Comparison of ENCODE assay signal across 1 cellular context in the genomic region with DNA sequence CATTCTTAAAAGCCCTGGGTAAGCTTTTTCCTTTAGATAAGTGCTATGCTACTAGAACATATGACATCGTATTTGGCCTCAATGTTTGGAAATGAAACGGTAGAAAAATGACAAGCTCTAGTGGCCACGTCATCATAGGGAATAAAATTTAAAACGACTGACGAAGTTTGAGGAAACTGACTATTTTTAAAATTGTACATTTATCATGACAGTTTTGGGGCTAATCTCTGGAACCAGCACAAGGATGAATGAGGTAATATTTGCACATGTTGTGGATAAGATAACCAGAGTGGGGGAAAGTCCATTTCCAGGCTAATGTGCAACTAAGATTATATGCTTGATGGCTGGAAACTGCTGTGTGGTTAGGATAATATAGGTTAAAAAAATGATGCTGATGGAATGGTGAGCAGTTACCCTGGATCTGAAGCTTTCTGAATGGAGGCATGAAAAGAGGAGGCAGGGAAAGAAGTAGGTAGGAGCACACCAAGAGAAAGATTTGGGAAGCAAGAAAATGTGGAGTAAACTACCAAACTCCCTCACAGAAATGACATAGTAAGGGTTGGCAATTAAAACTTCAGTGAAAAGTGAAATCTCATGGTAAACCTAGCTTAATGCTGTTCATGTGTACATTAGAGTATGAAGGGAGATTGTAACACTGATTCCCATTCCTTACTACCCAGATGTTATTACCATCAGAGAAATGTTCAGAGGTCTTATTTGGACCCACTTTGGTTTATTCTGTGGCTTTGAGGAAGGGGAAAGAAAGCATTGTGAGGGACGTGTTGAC.
TF ChIP-seq lines count a peak whose summit lies in the region.

No MANE protein-coding gene starts in this region.

TF ChIP-seq in K562, 482 proteins besides CTCF, POLR2A, EP300 and RAD21 (continued from another document and continues in another):
- TF ChIP-seq, protein P1, sequence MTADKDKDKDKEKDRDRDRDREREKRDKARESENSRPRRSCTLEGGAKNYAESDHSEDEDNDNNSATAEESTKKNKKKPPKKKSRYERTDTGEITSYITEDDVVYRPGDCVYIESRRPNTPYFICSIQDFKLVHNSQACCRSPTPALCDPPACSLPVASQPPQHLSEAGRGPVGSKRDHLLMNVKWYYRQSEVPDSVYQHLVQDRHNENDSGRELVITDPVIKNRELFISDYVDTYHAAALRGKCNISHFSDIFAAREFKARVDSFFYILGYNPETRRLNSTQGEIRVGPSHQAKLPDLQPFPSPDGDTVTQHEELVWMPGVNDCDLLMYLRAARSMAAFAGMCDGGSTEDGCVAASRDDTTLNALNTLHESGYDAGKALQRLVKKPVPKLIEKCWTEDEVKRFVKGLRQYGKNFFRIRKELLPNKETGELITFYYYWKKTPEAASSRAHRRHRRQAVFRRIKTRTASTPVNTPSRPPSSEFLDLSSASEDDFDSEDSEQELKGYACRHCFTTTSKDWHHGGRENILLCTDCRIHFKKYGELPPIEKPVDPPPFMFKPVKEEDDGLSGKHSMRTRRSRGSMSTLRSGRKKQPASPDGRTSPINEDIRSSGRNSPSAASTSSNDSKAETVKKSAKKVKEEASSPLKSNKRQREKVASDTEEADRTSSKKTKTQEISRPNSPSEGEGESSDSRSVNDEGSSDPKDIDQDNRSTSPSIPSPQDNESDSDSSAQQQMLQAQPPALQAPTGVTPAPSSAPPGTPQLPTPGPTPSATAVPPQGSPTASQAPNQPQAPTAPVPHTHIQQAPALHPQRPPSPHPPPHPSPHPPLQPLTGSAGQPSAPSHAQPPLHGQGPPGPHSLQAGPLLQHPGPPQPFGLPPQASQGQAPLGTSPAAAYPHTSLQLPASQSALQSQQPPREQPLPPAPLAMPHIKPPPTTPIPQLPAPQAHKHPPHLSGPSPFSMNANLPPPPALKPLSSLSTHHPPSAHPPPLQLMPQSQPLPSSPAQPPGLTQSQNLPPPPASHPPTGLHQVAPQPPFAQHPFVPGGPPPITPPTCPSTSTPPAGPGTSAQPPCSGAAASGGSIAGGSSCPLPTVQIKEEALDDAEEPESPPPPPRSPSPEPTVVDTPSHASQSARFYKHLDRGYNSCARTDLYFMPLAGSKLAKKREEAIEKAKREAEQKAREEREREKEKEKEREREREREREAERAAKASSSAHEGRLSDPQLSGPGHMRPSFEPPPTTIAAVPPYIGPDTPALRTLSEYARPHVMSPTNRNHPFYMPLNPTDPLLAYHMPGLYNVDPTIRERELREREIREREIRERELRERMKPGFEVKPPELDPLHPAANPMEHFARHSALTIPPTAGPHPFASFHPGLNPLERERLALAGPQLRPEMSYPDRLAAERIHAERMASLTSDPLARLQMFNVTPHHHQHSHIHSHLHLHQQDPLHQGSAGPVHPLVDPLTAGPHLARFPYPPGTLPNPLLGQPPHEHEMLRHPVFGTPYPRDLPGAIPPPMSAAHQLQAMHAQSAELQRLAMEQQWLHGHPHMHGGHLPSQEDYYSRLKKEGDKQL (CRISPR knock-in tag; IDR thresholded peaks at IDR 0.05; ENCODE audit: borderline replicate concordance), result no peak
- peak; percentile 54 to 73; a peak in 3 of 4 replicates for TF ChIP-seq FOXK2 (conservative IDR thresholded peaks at IDR 0.05 in 1 of 2, IDR thresholded peaks at IDR 0.05 in 1 of 2; ENCODE audit: low read depth in 2 of 2)
- no peak for TF ChIP-seq ZFPM2 (CRISPR knock-in tag; IDR thresholded peaks at IDR 0.05)
- TF ChIP-seq, protein P2, sequence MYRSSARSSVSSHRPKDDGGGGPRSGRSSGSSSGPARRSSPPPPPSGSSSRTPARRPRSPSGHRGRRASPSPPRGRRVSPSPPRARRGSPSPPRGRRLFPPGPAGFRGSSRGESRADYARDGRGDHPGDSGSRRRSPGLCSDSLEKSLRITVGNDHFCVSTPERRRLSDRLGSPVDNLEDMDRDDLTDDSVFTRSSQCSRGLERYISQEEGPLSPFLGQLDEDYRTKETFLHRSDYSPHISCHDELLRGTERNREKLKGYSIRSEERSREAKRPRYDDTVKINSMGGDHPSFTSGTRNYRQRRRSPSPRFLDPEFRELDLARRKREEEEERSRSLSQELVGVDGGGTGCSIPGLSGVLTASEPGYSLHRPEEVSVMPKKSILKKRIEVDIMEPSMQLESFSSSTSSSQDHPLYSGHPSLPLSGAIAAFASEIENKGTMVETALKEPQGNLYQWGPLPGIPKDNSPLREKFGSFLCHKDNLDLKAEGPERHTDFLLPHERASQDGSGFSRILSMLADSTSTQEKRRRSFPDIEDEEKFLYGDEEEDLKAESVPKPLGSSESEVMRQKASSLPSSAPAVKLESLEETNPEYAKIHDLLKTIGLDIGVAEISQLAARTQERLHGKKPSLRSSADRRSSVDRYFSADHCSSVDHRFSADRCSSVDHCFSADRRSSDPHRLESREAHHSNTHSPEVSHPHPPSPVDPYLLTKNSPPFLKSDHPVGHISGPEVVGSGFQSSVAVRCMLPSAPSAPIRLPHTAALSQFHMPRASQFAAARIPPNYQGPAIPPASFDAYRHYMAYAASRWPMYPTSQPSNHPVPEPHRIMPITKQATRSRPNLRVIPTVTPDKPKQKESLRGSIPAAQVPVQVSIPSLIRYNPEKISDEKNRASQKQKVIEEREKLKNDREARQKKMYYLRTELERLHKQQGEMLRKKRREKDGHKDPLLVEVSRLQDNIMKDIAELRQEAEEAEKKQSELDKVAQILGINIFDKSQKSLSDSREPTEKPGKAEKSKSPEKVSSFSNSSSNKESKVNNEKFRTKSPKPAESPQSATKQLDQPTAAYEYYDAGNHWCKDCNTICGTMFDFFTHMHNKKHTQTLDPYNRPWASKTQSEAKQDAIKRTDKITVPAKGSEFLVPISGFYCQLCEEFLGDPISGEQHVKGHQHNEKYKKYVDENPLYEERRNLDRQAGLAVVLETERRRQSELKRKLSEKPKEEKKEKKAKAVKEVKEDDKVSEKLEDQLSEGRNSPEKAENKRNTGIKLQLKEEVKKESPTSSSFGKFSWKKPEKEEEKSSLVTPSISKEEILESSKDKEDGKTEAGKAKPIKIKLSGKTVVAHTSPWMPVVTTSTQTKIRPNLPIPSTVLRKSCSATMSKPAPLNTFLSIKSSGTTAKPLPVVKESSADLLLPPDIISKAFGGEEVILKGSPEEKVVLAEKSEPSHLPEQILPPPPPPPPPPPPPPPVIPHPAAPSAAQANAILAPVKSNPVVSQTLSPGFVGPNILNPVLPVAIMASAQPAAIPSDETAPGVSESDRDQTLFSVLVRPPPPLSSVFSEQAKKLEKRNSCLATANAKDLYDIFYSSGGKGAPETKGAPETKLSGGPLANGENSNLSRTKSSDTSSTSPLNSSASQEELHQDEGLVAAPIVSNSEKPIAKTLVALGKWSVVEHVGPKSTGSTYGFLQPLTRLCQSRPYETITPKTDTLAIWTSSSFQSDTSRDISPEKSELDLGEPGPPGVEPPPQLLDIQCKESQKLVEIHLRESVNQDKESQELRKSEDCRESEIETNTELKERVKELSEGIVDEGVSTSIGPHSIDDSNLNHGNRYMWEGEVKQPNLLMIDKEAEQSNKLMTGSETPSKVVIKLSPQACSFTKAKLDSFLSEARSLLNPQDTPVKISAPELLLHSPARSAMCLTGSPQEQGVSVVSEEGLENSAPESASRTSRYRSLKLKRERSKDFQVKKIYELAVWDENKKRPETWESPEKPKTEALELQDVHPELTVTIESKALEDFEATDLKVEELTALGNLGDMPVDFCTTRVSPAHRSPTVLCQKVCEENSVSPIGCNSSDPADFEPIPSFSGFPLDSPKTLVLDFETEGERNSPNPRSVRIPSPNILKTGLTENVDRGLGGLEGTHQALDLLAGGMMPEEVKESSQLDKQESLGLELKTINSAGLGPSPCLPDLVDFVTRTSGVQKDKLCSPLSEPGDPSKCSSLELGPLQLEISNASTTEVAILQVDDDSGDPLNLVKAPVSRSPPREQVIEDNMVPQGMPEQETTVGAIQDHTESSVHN (IDR thresholded peaks at IDR 0.05; ENCODE audit: borderline replicate concordance in 1 of 2, low read depth in 1 of 2), result peak in 1 of 2 experiments; percentile 87; a peak in 2 of 4 replicates
- TF ChIP-seq, protein P3, sequence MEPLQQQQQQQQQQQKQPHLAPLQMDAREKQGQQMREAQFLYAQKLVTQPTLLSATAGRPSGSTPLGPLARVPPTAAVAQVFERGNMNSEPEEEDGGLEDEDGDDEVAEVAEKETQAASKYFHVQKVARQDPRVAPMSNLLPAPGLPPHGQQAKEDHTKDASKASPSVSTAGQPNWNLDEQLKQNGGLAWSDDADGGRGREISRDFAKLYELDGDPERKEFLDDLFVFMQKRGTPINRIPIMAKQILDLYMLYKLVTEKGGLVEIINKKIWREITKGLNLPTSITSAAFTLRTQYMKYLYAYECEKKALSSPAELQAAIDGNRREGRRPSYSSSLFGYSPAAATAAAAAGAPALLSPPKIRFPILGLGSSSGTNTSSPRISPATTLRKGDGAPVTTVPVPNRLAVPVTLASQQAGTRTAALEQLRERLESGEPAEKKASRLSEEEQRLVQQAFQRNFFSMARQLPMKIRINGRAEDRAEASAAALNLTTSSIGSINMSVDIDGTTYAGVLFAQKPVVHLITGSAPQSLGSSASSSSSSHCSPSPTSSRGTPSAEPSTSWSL (CRISPR knock-in tag; IDR thresholded peaks at IDR 0.05; ENCODE audit: borderline replicate concordance), result no peak
- TF ChIP-seq NR3C1 (CRISPR knock-in tag; IDR thresholded peaks at IDR 0.05), result no peak
- TF ChIP-seq, protein P4, sequence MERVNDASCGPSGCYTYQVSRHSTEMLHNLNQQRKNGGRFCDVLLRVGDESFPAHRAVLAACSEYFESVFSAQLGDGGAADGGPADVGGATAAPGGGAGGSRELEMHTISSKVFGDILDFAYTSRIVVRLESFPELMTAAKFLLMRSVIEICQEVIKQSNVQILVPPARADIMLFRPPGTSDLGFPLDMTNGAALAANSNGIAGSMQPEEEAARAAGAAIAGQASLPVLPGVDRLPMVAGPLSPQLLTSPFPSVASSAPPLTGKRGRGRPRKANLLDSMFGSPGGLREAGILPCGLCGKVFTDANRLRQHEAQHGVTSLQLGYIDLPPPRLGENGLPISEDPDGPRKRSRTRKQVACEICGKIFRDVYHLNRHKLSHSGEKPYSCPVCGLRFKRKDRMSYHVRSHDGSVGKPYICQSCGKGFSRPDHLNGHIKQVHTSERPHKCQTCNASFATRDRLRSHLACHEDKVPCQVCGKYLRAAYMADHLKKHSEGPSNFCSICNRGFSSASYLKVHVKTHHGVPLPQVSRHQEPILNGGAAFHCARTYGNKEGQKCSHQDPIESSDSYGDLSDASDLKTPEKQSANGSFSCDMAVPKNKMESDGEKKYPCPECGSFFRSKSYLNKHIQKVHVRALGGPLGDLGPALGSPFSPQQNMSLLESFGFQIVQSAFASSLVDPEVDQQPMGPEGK (CRISPR knock-in tag; IDR thresholded peaks at IDR 0.05; ENCODE audit: borderline replicate concordance), result no peak
- no peak for TF ChIP-seq HMG20B (CRISPR knock-in tag; IDR thresholded peaks at IDR 0.05)
- peak; percentile 100 for TF ChIP-seq ARID1B (IDR thresholded peaks at IDR 0.05)
- TF ChIP-seq, protein P5, sequence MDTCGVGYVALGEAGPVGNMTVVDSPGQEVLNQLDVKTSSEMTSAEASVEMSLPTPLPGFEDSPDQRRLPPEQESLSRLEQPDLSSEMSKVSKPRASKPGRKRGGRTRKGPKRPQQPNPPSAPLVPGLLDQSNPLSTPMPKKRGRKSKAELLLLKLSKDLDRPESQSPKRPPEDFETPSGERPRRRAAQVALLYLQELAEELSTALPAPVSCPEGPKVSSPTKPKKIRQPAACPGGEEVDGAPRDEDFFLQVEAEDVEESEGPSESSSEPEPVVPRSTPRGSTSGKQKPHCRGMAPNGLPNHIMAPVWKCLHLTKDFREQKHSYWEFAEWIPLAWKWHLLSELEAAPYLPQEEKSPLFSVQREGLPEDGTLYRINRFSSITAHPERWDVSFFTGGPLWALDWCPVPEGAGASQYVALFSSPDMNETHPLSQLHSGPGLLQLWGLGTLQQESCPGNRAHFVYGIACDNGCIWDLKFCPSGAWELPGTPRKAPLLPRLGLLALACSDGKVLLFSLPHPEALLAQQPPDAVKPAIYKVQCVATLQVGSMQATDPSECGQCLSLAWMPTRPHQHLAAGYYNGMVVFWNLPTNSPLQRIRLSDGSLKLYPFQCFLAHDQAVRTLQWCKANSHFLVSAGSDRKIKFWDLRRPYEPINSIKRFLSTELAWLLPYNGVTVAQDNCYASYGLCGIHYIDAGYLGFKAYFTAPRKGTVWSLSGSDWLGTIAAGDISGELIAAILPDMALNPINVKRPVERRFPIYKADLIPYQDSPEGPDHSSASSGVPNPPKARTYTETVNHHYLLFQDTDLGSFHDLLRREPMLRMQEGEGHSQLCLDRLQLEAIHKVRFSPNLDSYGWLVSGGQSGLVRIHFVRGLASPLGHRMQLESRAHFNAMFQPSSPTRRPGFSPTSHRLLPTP (IDR thresholded peaks at IDR 0.05; ENCODE audit: borderline replicate concordance, extremely low read depth, insufficient read length), result no peak
- TF ChIP-seq, protein P6, sequence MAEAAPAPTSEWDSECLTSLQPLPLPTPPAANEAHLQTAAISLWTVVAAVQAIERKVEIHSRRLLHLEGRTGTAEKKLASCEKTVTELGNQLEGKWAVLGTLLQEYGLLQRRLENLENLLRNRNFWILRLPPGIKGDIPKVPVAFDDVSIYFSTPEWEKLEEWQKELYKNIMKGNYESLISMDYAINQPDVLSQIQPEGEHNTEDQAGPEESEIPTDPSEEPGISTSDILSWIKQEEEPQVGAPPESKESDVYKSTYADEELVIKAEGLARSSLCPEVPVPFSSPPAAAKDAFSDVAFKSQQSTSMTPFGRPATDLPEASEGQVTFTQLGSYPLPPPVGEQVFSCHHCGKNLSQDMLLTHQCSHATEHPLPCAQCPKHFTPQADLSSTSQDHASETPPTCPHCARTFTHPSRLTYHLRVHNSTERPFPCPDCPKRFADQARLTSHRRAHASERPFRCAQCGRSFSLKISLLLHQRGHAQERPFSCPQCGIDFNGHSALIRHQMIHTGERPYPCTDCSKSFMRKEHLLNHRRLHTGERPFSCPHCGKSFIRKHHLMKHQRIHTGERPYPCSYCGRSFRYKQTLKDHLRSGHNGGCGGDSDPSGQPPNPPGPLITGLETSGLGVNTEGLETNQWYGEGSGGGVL (CRISPR knock-in tag; IDR thresholded peaks at IDR 0.05), result no peak
- TF ChIP-seq, protein P7, sequence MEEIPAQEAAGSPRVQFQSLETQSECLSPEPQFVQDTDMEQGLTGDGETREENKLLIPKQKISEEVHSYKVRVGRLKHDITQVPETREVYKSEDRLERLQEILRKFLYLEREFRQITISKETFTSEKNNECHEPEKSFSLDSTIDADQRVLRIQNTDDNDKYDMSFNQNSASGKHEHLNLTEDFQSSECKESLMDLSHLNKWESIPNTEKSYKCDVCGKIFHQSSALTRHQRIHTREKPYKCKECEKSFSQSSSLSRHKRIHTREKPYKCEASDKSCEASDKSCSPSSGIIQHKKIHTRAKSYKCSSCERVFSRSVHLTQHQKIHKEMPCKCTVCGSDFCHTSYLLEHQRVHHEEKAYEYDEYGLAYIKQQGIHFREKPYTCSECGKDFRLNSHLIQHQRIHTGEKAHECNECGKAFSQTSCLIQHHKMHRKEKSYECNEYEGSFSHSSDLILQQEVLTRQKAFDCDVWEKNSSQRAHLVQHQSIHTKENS (CRISPR knock-in tag; IDR thresholded peaks at IDR 0.05), result no peak
- no peak for TF ChIP-seq GABPB2 (CRISPR knock-in tag; conservative IDR thresholded peaks at IDR 0.05)
- TF ChIP-seq, protein P8, sequence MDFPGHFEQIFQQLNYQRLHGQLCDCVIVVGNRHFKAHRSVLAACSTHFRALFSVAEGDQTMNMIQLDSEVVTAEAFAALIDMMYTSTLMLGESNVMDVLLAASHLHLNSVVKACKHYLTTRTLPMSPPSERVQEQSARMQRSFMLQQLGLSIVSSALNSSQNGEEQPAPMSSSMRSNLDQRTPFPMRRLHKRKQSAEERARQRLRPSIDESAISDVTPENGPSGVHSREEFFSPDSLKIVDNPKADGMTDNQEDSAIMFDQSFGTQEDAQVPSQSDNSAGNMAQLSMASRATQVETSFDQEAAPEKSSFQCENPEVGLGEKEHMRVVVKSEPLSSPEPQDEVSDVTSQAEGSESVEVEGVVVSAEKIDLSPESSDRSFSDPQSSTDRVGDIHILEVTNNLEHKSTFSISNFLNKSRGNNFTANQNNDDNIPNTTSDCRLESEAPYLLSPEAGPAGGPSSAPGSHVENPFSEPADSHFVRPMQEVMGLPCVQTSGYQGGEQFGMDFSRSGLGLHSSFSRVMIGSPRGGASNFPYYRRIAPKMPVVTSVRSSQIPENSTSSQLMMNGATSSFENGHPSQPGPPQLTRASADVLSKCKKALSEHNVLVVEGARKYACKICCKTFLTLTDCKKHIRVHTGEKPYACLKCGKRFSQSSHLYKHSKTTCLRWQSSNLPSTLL (IDR thresholded peaks at IDR 0.05), result no peak
